Comparison of ENCODE assay signal across 9 cellular contexts in genomic region chr11:2139118-2139490, GRCh38. TPM values are rescaled to one million over a fixed set of nuclear protein-coding genes. Genes with fewer than 3 reads are reported as not detected.
DNase-seq lines count a peak whose midpoint lies in the region; ATAC-seq and TF ChIP-seq lines count a peak whose summit lies in the region.
"Had no signal": no experiment of that assay in that cellular context is flagged by ENCODE, and none has a peak within 500 bp of the region (broad histone marks: within the 10 kb centered on the region; RNA-seq: fewer than 3 reads in every experiment).

A gene with protein sequence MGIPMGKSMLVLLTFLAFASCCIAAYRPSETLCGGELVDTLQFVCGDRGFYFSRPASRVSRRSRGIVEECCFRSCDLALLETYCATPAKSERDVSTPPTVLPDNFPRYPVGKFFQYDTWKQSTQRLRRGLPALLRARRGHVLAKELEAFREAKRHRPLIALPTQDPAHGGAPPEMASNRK (minus strand): TSS chr11:2139389. CDS start chr11:2135523, 3,866 bp downstream.

- peaks cover 86% of the 10 kb centered on the region for H3K27me3 Mint-ChIP-seq in endodermal cell (ENCODE audit: insufficient read depth)
- H3K27me3 Mint-ChIP-seq in natural killer cell (ENCODE audit: low read depth in 2 of 2) = peaks cover 48 to 53% of the 10 kb centered on the region in 2 donors

- peaks cover 3% of the 10 kb centered on the region for H3K4me1 Mint-ChIP-seq in endodermal cell
- peaks cover 0 to 11% of the 10 kb centered on the region in 2 donors for H3K4me1 Mint-ChIP-seq in natural killer cell

- H3K27ac Mint-ChIP-seq in endodermal cell (no peak within 1 kb of the TSS), natural killer cell (no peak within 1 kb of the TSS)

- H3K4me1 ChIP-seq in ACC112 (ENCODE audit: control insufficient read depth, insufficient read depth, low read length, unreplicated experiment) (peaks cover 11% of the 10 kb centered on the region), endodermal cell (ENCODE audit: control insufficient read depth, insufficient read depth, low read length) (no peaks in the 10 kb centered on the region)

- DNase-seq in NCI-H1105 treated with DMSO at 0.1 percent for 48 hours (lab: John Stamatoyannopoulos, UW) (peak; percentile 49), endodermal cell (peak; percentile 75), natural killer cell (no peak), NCI-H2107 treated with DMSO at 0.1 percent for 48 hours (lab: John Stamatoyannopoulos, UW; ENCODE audit: unreplicated experiment) (no peak), Ammon's horn (ENCODE audit: low spot score) (no peak)
- no peak for DNase-seq in stimulated activated CD4-positive, alpha-beta T cell treated with anti-CD3 and anti-CD28 coated beads, Interleukin-1b, Interleukin-23, amount 100 ng/mL, for 48 hours
- DNase-seq: GF-D8 had no signal

- no peak within 1 kb of the TSS for H2AFZ ChIP-seq in ACC112 (ENCODE audit: low read length, unreplicated experiment)

- no peak within 1 kb of the TSS for H3K9ac ChIP-seq in endodermal cell (ENCODE audit: extremely low read depth, low read length, poor library complexity, severe bottlenecking)

- no peaks in the 10 kb centered on the region for H3K36me3 ChIP-seq in ACC112 (ENCODE audit: insufficient read depth, low read length)
- no peaks in the 10 kb centered on the region for H3K36me3 ChIP-seq in endodermal cell (ENCODE audit: control insufficient read depth, insufficient read depth, low read length)

- peak within 1 kb of the TSS; percentile 41 for H3K4me3 Mint-ChIP-seq in endodermal cell
- H3K4me3 Mint-ChIP-seq in natural killer cell = peak within 1 kb of the TSS; percentile 88

- no peaks in the 10 kb centered on the region for H3K79me2 ChIP-seq in ACC112 (ENCODE audit: control insufficient read depth, insufficient read depth, low read length, unreplicated experiment)

- TF ChIP-seq CTCF in endodermal cell (conservative IDR thresholded peaks at IDR 0.05) = peak; percentile 19
- no peak for TF ChIP-seq CTCF in natural killer cell (IDR thresholded peaks at IDR 0.05)

- H3K4me3 ChIP-seq in ACC112 (ENCODE audit: low read depth, low read length) (peak within 1 kb of the TSS; percentile 55), endodermal cell (ENCODE audit: low read length) (no peak within 1 kb of the TSS)

- H3K27ac ChIP-seq in ACC112 (ENCODE audit: low read depth, low read length) = no peak within 1 kb of the TSS
- no peak within 1 kb of the TSS for H3K27ac ChIP-seq in endodermal cell (ENCODE audit: low read depth, low read length)

- 2% methylated on average over 58 of the region's 58 CpGs; no CpG with 5 or more reads in 1 of the 2 experiments for WGBS in endodermal cell (ENCODE audit: insufficient coverage in 1 of 2, insufficient read length in 1 of 2), 2 experiments

- H3K27me3 ChIP-seq in ACC112 (ENCODE audit: insufficient read depth, low read length) (peaks cover 56% of the 10 kb centered on the region), endodermal cell (ENCODE audit: control insufficient read depth, insufficient read depth, low read length, poor library complexity, severe bottlenecking) (peaks cover 88% of the 10 kb centered on the region)

- H3K36me3 Mint-ChIP-seq in endodermal cell (ENCODE audit: low read depth) (no peaks in the 10 kb centered on the region), natural killer cell (no peaks in the 10 kb centered on the region)

- intact Hi-C loops in natural killer cell (cut with micrococcal nuclease) = no loop called here

- ATAC-seq in natural killer cell = peak in 2 of 3 donors; percentile 60 to 63
- no peak for ATAC-seq in GM21390 (IDR thresholded peaks at IDR 0.05; ENCODE audit: unreplicated experiment)

- no peaks in the 10 kb centered on the region for H3K9me3 Mint-ChIP-seq in endodermal cell
- no peaks in the 10 kb centered on the region for H3K9me3 Mint-ChIP-seq in natural killer cell

- no peaks in the 10 kb centered on the region for H3K9me3 ChIP-seq in endodermal cell (ENCODE audit: control insufficient read depth, low read length)

RNA-seq across cellular contexts. Expression of the gene that starts here (rescaled TPM):
- 1 to 10 TPM in 1 of 2 donors, under 1 TPM in 1; 0.80 to 5.1 TPM for total RNA-seq in endodermal cell
- polyA plus RNA-seq in endodermal cell (2013, experiment 1 of 2) = 28.1 TPM
- polyA plus RNA-seq in endodermal cell (2013, experiment 2 of 2) = 20.1 TPM
- total RNA-seq in natural killer cell = not detected

Comparison
In these comparisons a context has a peak if more than half of its experiments do, and no peak if none do; other contexts are left out.
1. Peak in ATAC-seq in natural killer cell; RNA of the gene not detected or under 1 TPM.
2. DNase-seq: peak in NCI-H1105 treated with DMSO at 0.1 percent for 48 hours (single experiment) and endodermal cell (single experiment); none in natural killer cell (single experiment), stimulated activated CD4-positive, alpha-beta T cell treated with anti-CD3 and anti-CD28 coated beads, Interleukin-1b, Interleukin-23, amount 100 ng/mL, for 48 hours (single experiment), NCI-H2107 treated with DMSO at 0.1 percent for 48 hours (single experiment) and Ammon's horn (single experiment).